13 cellular contexts compared by ENCODE assay signal in genomic region chr12:122528582-122528981, GRCh38. TPM values are rescaled to one million over a fixed set of nuclear protein-coding genes. Genes with fewer than 3 reads are reported as not detected.
DNase-seq lines count a peak whose midpoint lies in the region; TF ChIP-seq lines count a peak whose summit lies in the region.
"Had no signal": no experiment of that assay in that cellular context is flagged by ENCODE, and none has a peak within 500 bp of the region (broad histone marks: within the 10 kb centered on the region; RNA-seq: fewer than 3 reads in every experiment).

No MANE protein-coding gene starts in this region.

- TF ChIP-seq CTCF in KMS-11 (conservative IDR thresholded peaks at IDR 0.05; ENCODE audit: low read depth, low read length) = no peak

- peaks cover 68% of the 10 kb centered on the region for H3K79me2 ChIP-seq in KMS-11 (ENCODE audit: insufficient read depth, low read depth)

- peak overlapping the region; percentile 82; the same call in 1 of the 2 replicates for H3K4me2 ChIP-seq in KMS-11

- H3K27ac ChIP-seq in KMS-11 (no peak overlapping the region), substantia nigra (ENCODE audit: low read depth, low read length, poor library complexity, severe bottlenecking) (no peak overlapping the region)
- H3K27ac ChIP-seq: adrenal gland had no signal

- H2AFZ ChIP-seq in KMS-11 (ENCODE audit: low read depth) (no peak overlapping the region), neuron (ENCODE audit: low read depth, low read length) (no peak overlapping the region)

- H3K4me1 ChIP-seq in KMS-11 (ENCODE audit: low read depth, poor library complexity, severe bottlenecking) (peaks cover 23% of the 10 kb centered on the region), adipocyte (ENCODE audit: control insufficient read depth, insufficient read depth, low read length) (peaks cover 22% of the 10 kb centered on the region), neuron (ENCODE audit: insufficient read depth, low read length) (peaks cover 19% of the 10 kb centered on the region)

- no peak for DNase-seq in adipocyte (ENCODE audit: low read depth)
- DNase-seq in dermis blood vessel endothelial cell = no peak
- DNase-seq in substantia nigra (lab: John Stamatoyannopoulos, UW) = no peak
- no peak for DNase-seq in effector CD8-positive, alpha-beta T cell (lab: John Stamatoyannopoulos, UW)
- DNase-seq: activated T-cell treated with anti-CD3 and anti-CD28 coated beads for 4 hours; adrenal gland; NCI-H2171; sigmoid colon; stimulated activated naive CD4-positive, alpha-beta T cell had no signal

- H3K4me3 ChIP-seq in GM08714 (ENCODE audit: low read length) = peak overlapping the region; percentile 89
- no peak overlapping the region for H3K4me3 ChIP-seq in KMS-11 (IDR thresholded peaks at IDR 0.05; ENCODE audit: insufficient read depth, low read depth, low read length)
- H3K4me3 ChIP-seq in adipocyte (ENCODE audit: low read length) = peak overlapping the region; percentile 94
- peak overlapping the region; percentile 81 for H3K4me3 ChIP-seq in neuron (ENCODE audit: low read length)

- H3K27me3 ChIP-seq in KMS-11 (ENCODE audit: insufficient read depth, low read depth) (no peaks in the 10 kb centered on the region), adipocyte (replicated peaks; ENCODE audit: control insufficient read depth, insufficient read depth, low read length) (no peaks in the 10 kb centered on the region), neuron (ENCODE audit: insufficient read depth, low read length) (no peaks in the 10 kb centered on the region)
- H3K27me3 ChIP-seq: adrenal gland, neutrophil, sigmoid colon had no signal

- H3K9ac ChIP-seq in KMS-11 = no peak overlapping the region; the same call in 1 of the 2 replicates
- peak overlapping the region; percentile 99 for H3K9ac ChIP-seq in adipocyte (ENCODE audit: low read length)

- no peaks in the 10 kb centered on the region for H3K36me3 ChIP-seq in KMS-11 (ENCODE audit: insufficient read depth)
- H3K36me3 ChIP-seq in adipocyte (ENCODE audit: control insufficient read depth, insufficient read depth, low read length, severe bottlenecking) = no peaks in the 10 kb centered on the region
- H3K36me3 ChIP-seq in neuron (ENCODE audit: insufficient read depth, low read length) = peaks cover 43% of the 10 kb centered on the region
- H3K36me3 ChIP-seq: adrenal gland, sigmoid colon had no signal

- no peaks in the 10 kb centered on the region for H3K9me3 ChIP-seq in adipocyte (ENCODE audit: control insufficient read depth, low read length)
- no peaks in the 10 kb centered on the region for H3K9me3 ChIP-seq in neuron (ENCODE audit: low read length)
- H3K9me3 ChIP-seq: adrenal gland, neutrophil, sigmoid colon had no signal

- H4K20me1 ChIP-seq in KMS-11 (ENCODE audit: insufficient read depth) = 0 out of 2 replicates have a peak, but pooled peaks cover 1% of the 10 kb centered on the region

RNA-seq across cellular contexts. Expression of gene KNTC1, which starts 1.5 kb away (rescaled TPM):
- total RNA-seq in dermis blood vessel endothelial cell = 24.5 and 40.2 TPM in 2 replicates

RNA-seq across cellular contexts. Expression of gene RSRC2, which starts 1.8 kb away (rescaled TPM):
- 49.4 and 49.5 TPM in 2 replicates for total RNA-seq in dermis blood vessel endothelial cell

RNA-seq across cellular contexts. Expression of gene ZCCHC8, which starts 27.9 kb away (rescaled TPM):
- 15.0 and 20.1 TPM in 2 replicates for total RNA-seq in dermis blood vessel endothelial cell
